In genomic region chr12:14828896-14829295, GRCh38 we compare ENCODE assay signal across 11 cellular contexts. TPM values are rescaled to one million over a fixed set of nuclear protein-coding genes. Genes with fewer than 3 reads are reported as not detected.
DNase-seq lines count a peak whose midpoint lies in the region; ATAC-seq and TF ChIP-seq lines count a peak whose summit lies in the region.
"Had no signal": no experiment of that assay in that cellular context is flagged by ENCODE, and none has a peak within 500 bp of the region (broad histone marks: within the 10 kb centered on the region; RNA-seq: fewer than 3 reads in every experiment).

No MANE protein-coding gene starts in this region.

- BruUV-seq in Caco-2 (replicated peaks; lab: Mats Ljungman, UMichigan) = no TSS peak

- H3K27me3 Mint-ChIP-seq in Caco-2 (ENCODE audit: insufficient read depth, unreplicated experiment) = peaks cover 5% of the 10 kb centered on the region

- TF ChIP-seq CTCF in AG10803 (conservative IDR thresholded peaks at IDR 0.05; ENCODE audit: low read length) (no peak), choroid plexus epithelial cell (conservative IDR thresholded peaks at IDR 0.05; ENCODE audit: low read depth, low read length) (no peak), Caco-2 (IDR thresholded peaks at IDR 0.05; ENCODE audit: insufficient read depth in 1 of 2, low read depth in 1 of 2, low read length in 1 of 2, severe bottlenecking in 1 of 2, unreplicated experiment in 1 of 2) (no peak), stomach (IDR thresholded peaks at IDR 0.05) (no peak)

- intact Hi-C loops in Caco-2 (cut with micrococcal nuclease; ENCODE audit: unreplicated experiment) = no loop called here
- intact Hi-C loops in stomach (cut with DNase I; ENCODE audit: low total_unique reads) = no loop called here

- peaks cover 12% of the 10 kb centered on the region for H3K9me3 Mint-ChIP-seq in Caco-2 (ENCODE audit: unreplicated experiment)
- H3K9me3 Mint-ChIP-seq: activated T-helper 2 cell treated with anti-CD3 and anti-CD28 coated beads, Interferon-gamma antibody, Interleukin-2, Interleukin-4, amounts not matched to agents 10 μg/mL and 5 μg/mL and 100 μg/mL, durations not matched to agents 14 hours and 24 hours and 36 hours had no signal

- no peak overlapping the region for H3K4me3 ChIP-seq in AG10803 (ENCODE audit: low read length)
- no peak overlapping the region for H3K4me3 ChIP-seq in choroid plexus epithelial cell (ENCODE audit: low read depth, low read length)
- H3K4me3 ChIP-seq in Caco-2 (ENCODE audit: low read depth, low read length) = no peak overlapping the region
- H3K4me3 ChIP-seq in stomach = no peak overlapping the region

- H3K4me1 ChIP-seq in Caco-2 = no peaks in the 10 kb centered on the region
- no peaks in the 10 kb centered on the region for H3K4me1 ChIP-seq in stomach

- no peak overlapping the region for H3K27ac ChIP-seq in stomach

- H3K4me3 Mint-ChIP-seq in Caco-2 (ENCODE audit: unreplicated experiment) = no peak overlapping the region

- peak; percentile 12 for DNase-seq in AG10803 (ENCODE audit: low read depth)
- peak; percentile 77 for DNase-seq in choroid plexus epithelial cell (ENCODE audit: low read depth)
- DNase-seq in SKM-1 treated with dmso at 0.1 percent for 144 hours (lab: John Stamatoyannopoulos, UW; ENCODE audit: unreplicated experiment) = no peak
- DNase-seq in Caco-2 = no peak
- no peak for DNase-seq in stomach
- DNase-seq in NCI-H2029 treated with DMSO at 0.1 percent for 48 hours (lab: John Stamatoyannopoulos, UW) = no peak
- DNase-seq: retina, RPMI8226 had no signal

- POLR2A ChIA-PET in Caco-2 (lab: Charles Lee) = no interaction called here

- no peak overlapping the region for H3K27ac Mint-ChIP-seq in Caco-2 (ENCODE audit: unreplicated experiment)
- H3K27ac Mint-ChIP-seq: activated T-helper 2 cell treated with anti-CD3 and anti-CD28 coated beads, Interferon-gamma antibody, Interleukin-2, Interleukin-4, amounts not matched to agents 10 μg/mL and 5 μg/mL and 100 μg/mL, durations not matched to agents 14 hours and 24 hours and 36 hours had no signal

- no peaks in the 10 kb centered on the region for H3K36me3 Mint-ChIP-seq in Caco-2 (ENCODE audit: insufficient read depth, unreplicated experiment)

- no peaks in the 10 kb centered on the region for H3K36me3 ChIP-seq in Caco-2 (ENCODE audit: control insufficient read depth, insufficient read depth, low read length)
- H3K36me3 ChIP-seq in stomach = no peaks in the 10 kb centered on the region

- TF ChIP-seq EP300 in stomach (IDR thresholded peaks at IDR 0.05) = no peak

- no peak for TF ChIP-seq POLR2A in stomach (IDR thresholded peaks at IDR 0.05)

- no peaks in the 10 kb centered on the region for H3K27me3 ChIP-seq in Caco-2 (replicated peaks; ENCODE audit: control insufficient read depth, insufficient read depth, low read length)
- no peaks in the 10 kb centered on the region for H3K27me3 ChIP-seq in stomach

- no peaks in the 10 kb centered on the region for H3K4me1 Mint-ChIP-seq in Caco-2 (ENCODE audit: low read depth, unreplicated experiment)

- H3K9me3 ChIP-seq in Caco-2 = no peaks in the 10 kb centered on the region
- H3K9me3 ChIP-seq in stomach = no peaks in the 10 kb centered on the region

- ATAC-seq in GM19351 (IDR thresholded peaks at IDR 0.05; ENCODE audit: unreplicated experiment) = peak; percentile 87
- ATAC-seq in HG03159 (IDR thresholded peaks at IDR 0.05; ENCODE audit: unreplicated experiment) = peak; percentile 76

- CTCF ChIA-PET in Caco-2 (lab: Charles Lee) = interaction anchor here (1.1 kb wide), 1 partner anchor 18 kb away, joined by 3 read pairs; no protein-coding TSS in a partner anchor

RNA-seq across cellular contexts. Expression of gene ART4, which starts 14.4 kb away (rescaled TPM):
- total RNA-seq in Caco-2 (2022) (0.19 and 0.57 TPM in 2 replicates), stomach (1 to 10 TPM in 1 of 5 donors, under 1 TPM in 1, not detected in 3; 0.72 to 2.0 TPM)
- polyA plus RNA-seq in stomach = 1 to 10 TPM in 1 of 3 donors, under 1 TPM in 1, not detected in 1; 0.03 to 1.7 TPM
- total RNA-seq: activated T-helper 2 cell treated with anti-CD3 and anti-CD28 coated beads, Interferon-gamma antibody, Interleukin-2, Interleukin-4, amounts not matched to agents 10 μg/mL and 5 μg/mL and 100 μg/mL, durations not matched to agents 14 hours and 24 hours and 36 hours had no signal

RNA-seq across cellular contexts. Expression of gene SMCO3, which starts 14.9 kb away (rescaled TPM):
- not detected in 2 replicates for total RNA-seq in Caco-2 (2022)
- 1 to 10 TPM in 1 of 5 donors, not detected in 4; 2.4 TPM for total RNA-seq in stomach
- polyA plus RNA-seq in stomach = not detected
- total RNA-seq: activated T-helper 2 cell treated with anti-CD3 and anti-CD28 coated beads, Interferon-gamma antibody, Interleukin-2, Interleukin-4, amounts not matched to agents 10 μg/mL and 5 μg/mL and 100 μg/mL, durations not matched to agents 14 hours and 24 hours and 36 hours had no signal

RNA-seq across cellular contexts. Expression of gene C12orf60, which starts 25.4 kb away (rescaled TPM):
- total RNA-seq in Caco-2 (2022) (1.8 and 2.8 TPM in 2 replicates), stomach (1 to 10 TPM in 3 of 5 donors, not detected in 2; 1.0 to 3.1 (median 1.5) TPM)
- 1 to 10 TPM; 1.1 to 2.4 (median 1.4) TPM for polyA plus RNA-seq in stomach

RNA-seq across cellular contexts. Expression of gene WBP11, which starts 25.6 kb away (rescaled TPM):
- total RNA-seq in Caco-2 (2022) (159 and 184 TPM in 2 replicates), stomach (10 to 100 TPM in 4 of 5 donors, 1 to 10 TPM in 1; 1.4 to 65.9 (median 19.2) TPM)
- polyA plus RNA-seq in stomach = 10 to 100 TPM; 12.7 to 16.0 (median 13.0) TPM

RNA-seq across cellular contexts. Expression of gene MGP, which starts 56.8 kb away (rescaled TPM):
- total RNA-seq in Caco-2 (2022) = not detected in 2 replicates
- total RNA-seq in stomach = 100 to 1,000 TPM in 4 of 5 donors, 10 to 100 TPM in 1; 67.7 to 362 (median 187) TPM
- 10 to 100 TPM; 52.4 to 83.5 (median 66.7) TPM for polyA plus RNA-seq in stomach
- total RNA-seq: activated T-helper 2 cell treated with anti-CD3 and anti-CD28 coated beads, Interferon-gamma antibody, Interleukin-2, Interleukin-4, amounts not matched to agents 10 μg/mL and 5 μg/mL and 100 μg/mL, durations not matched to agents 14 hours and 24 hours and 36 hours had no signal

Comparison
In these comparisons a context has a peak if more than half of its experiments do, and no peak if none do; other contexts are left out.
1. DNase-seq: peak in AG10803 (single experiment) and choroid plexus epithelial cell (single experiment); none in SKM-1 treated with dmso at 0.1 percent for 144 hours (single experiment), Caco-2 (0 of 2), stomach (single experiment) and NCI-H2029 treated with DMSO at 0.1 percent for 48 hours (single experiment).